1 cellular context compared by ENCODE assay signal in the genomic region with DNA sequence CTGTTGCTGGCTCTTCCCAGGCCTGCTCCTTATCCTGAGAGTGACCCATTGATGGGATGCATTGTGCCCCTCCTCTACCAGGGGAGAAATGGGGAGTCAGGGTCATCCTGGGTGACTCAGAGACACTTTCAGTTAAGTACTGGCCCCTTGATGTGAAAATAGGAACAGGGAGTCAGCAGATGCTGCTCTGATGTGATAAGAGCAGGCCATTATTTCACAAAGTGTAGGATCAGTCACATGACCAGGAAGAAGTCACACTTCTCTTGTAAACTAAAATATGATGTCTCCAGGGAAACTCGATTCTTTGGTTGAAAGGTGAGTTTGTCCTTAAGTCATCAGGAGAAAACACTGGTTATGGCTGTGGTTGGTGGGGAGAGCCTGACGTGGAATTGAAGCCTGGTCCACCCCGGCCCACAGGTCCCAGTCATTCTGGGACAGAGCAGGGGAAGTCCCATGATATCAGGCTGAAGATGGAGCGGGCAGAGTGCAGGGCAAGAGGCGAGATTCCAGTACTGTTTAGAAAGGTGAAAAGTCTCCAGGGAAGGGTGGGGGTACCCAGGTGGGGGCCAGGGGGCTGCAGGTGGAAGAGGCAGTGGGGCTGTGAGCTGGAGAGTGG.
TF ChIP-seq lines count a peak whose summit lies in the region.

No MANE protein-coding gene starts in this region.

TF ChIP-seq in K562, 482 proteins besides CTCF, POLR2A, EP300 and RAD21 (continued from another document):
- TF ChIP-seq, protein P1, sequence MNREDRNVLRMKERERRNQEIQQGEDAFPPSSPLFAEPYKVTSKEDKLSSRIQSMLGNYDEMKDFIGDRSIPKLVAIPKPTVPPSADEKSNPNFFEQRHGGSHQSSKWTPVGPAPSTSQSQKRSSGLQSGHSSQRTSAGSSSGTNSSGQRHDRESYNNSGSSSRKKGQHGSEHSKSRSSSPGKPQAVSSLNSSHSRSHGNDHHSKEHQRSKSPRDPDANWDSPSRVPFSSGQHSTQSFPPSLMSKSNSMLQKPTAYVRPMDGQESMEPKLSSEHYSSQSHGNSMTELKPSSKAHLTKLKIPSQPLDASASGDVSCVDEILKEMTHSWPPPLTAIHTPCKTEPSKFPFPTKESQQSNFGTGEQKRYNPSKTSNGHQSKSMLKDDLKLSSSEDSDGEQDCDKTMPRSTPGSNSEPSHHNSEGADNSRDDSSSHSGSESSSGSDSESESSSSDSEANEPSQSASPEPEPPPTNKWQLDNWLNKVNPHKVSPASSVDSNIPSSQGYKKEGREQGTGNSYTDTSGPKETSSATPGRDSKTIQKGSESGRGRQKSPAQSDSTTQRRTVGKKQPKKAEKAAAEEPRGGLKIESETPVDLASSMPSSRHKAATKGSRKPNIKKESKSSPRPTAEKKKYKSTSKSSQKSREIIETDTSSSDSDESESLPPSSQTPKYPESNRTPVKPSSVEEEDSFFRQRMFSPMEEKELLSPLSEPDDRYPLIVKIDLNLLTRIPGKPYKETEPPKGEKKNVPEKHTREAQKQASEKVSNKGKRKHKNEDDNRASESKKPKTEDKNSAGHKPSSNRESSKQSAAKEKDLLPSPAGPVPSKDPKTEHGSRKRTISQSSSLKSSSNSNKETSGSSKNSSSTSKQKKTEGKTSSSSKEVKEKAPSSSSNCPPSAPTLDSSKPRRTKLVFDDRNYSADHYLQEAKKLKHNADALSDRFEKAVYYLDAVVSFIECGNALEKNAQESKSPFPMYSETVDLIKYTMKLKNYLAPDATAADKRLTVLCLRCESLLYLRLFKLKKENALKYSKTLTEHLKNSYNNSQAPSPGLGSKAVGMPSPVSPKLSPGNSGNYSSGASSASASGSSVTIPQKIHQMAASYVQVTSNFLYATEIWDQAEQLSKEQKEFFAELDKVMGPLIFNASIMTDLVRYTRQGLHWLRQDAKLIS (CRISPR knock-in tag; IDR thresholded peaks at IDR 0.05), result no peak
- TF ChIP-seq, protein P2, sequence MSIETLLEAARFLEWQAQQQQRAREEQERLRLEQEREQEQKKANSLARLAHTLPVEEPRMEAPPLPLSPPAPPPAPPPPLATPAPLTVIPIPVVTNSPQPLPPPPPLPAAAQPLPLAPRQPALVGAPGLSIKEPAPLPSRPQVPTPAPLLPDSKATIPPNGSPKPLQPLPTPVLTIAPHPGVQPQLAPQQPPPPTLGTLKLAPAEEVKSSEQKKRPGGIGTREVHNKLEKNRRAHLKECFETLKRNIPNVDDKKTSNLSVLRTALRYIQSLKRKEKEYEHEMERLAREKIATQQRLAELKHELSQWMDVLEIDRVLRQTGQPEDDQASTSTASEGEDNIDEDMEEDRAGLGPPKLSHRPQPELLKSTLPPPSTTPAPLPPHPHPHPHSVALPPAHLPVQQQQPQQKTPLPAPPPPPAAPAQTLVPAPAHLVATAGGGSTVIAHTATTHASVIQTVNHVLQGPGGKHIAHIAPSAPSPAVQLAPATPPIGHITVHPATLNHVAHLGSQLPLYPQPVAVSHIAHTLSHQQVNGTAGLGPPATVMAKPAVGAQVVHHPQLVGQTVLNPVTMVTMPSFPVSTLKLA (conservative IDR thresholded peaks at IDR 0.05), result no peak
- TF ChIP-seq, protein P3, sequence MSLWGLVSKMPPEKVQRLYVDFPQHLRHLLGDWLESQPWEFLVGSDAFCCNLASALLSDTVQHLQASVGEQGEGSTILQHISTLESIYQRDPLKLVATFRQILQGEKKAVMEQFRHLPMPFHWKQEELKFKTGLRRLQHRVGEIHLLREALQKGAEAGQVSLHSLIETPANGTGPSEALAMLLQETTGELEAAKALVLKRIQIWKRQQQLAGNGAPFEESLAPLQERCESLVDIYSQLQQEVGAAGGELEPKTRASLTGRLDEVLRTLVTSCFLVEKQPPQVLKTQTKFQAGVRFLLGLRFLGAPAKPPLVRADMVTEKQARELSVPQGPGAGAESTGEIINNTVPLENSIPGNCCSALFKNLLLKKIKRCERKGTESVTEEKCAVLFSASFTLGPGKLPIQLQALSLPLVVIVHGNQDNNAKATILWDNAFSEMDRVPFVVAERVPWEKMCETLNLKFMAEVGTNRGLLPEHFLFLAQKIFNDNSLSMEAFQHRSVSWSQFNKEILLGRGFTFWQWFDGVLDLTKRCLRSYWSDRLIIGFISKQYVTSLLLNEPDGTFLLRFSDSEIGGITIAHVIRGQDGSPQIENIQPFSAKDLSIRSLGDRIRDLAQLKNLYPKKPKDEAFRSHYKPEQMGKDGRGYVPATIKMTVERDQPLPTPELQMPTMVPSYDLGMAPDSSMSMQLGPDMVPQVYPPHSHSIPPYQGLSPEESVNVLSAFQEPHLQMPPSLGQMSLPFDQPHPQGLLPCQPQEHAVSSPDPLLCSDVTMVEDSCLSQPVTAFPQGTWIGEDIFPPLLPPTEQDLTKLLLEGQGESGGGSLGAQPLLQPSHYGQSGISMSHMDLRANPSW (CRISPR knock-in tag; IDR thresholded peaks at IDR 0.05), result no peak
- TF ChIP-seq TCF3 (CRISPR knock-in tag; IDR thresholded peaks at IDR 0.05) (0 out of 2 replicates have a peak, but pooled peaks have one; percentile 25), SMC3 (conservative IDR thresholded peaks at IDR 0.05; ENCODE audit: insufficient read depth, low read depth, low read length) (no peak), NCOA4 (IDR thresholded peaks at IDR 0.05; ENCODE audit: partially characterized antibody) (no peak), MYBL2 (IDR thresholded peaks at IDR 0.05; ENCODE audit: low read depth) (no peak), MYBL2 (CRISPR knock-in tag; IDR thresholded peaks at IDR 0.05; ENCODE audit: borderline replicate concordance) (no peak), PCBP1 (IDR thresholded peaks at IDR 0.05; ENCODE audit: low read depth, low read length, poor library complexity, severe bottlenecking) (no peak), HCFC1 (IDR thresholded peaks at IDR 0.05; ENCODE audit: low read depth, low read length) (no peak), ZNF707 (CRISPR knock-in tag; conservative IDR thresholded peaks at IDR 0.05) (no peak), KDM5B (IDR thresholded peaks at IDR 0.05; ENCODE audit: insufficient replicate concordance, low read depth, low read length) (no peak), SRSF9 (IDR thresholded peaks at IDR 0.05; ENCODE audit: borderline replicate concordance, low read depth, low read length) (no peak), FOSL1 (tag; conservative IDR thresholded peaks at IDR 0.05) (peak; percentile 58; the same call in 1 of the 2 replicates), ZNF311 (CRISPR knock-in tag; IDR thresholded peaks at IDR 0.05) (no peak), PHB2 (IDR thresholded peaks at IDR 0.05; ENCODE audit: low read depth) (no peak), STAG1 (CRISPR knock-in tag; IDR thresholded peaks at IDR 0.05; ENCODE audit: borderline replicate concordance) (no peak)
- TF ChIP-seq, protein P4, sequence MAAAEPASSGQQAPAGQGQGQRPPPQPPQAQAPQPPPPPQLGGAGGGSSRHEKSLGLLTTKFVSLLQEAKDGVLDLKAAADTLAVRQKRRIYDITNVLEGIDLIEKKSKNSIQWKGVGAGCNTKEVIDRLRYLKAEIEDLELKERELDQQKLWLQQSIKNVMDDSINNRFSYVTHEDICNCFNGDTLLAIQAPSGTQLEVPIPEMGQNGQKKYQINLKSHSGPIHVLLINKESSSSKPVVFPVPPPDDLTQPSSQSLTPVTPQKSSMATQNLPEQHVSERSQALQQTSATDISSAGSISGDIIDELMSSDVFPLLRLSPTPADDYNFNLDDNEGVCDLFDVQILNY (CRISPR knock-in tag; IDR thresholded peaks at IDR 0.05), result no peak
- TF ChIP-seq, protein P5, sequence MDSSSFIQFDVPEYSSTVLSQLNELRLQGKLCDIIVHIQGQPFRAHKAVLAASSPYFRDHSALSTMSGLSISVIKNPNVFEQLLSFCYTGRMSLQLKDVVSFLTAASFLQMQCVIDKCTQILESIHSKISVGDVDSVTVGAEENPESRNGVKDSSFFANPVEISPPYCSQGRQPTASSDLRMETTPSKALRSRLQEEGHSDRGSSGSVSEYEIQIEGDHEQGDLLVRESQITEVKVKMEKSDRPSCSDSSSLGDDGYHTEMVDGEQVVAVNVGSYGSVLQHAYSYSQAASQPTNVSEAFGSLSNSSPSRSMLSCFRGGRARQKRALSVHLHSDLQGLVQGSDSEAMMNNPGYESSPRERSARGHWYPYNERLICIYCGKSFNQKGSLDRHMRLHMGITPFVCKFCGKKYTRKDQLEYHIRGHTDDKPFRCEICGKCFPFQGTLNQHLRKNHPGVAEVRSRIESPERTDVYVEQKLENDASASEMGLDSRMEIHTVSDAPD (CRISPR knock-in tag; IDR thresholded peaks at IDR 0.05), result no peak
- TF ChIP-seq, protein P6, sequence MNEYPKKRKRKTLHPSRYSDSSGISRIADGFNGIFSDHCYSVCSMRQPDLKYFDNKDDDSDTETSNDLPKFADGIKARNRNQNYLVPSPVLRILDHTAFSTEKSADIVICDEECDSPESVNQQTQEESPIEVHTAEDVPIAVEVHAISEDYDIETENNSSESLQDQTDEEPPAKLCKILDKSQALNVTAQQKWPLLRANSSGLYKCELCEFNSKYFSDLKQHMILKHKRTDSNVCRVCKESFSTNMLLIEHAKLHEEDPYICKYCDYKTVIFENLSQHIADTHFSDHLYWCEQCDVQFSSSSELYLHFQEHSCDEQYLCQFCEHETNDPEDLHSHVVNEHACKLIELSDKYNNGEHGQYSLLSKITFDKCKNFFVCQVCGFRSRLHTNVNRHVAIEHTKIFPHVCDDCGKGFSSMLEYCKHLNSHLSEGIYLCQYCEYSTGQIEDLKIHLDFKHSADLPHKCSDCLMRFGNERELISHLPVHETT (CRISPR knock-in tag; conservative IDR thresholded peaks at IDR 0.05 in 1 of 2, IDR thresholded peaks at IDR 0.05 in 1 of 2), result no peak
